In the genomic region with DNA sequence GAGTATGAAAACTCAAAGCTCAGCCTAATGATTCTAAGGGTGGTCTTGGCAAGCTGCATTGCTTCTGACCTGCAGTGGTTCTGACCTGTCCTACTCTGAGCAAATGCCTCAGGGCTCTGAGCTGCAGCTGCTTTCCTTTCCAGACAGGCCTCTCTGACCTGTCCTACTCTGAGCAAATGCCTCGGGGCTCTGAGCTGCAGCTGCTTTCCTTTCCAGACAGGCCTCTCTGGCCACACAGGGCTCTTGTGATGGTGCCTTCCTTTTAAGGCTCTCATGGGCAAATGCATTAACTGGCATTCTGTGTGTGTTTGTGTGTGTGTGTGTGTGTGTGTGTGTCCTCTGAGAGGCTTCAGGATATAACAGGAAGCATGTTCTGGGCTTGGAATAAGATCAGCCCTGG, we compare ENCODE assay signal across 20 cellular contexts.
DNase-seq lines count a peak whose midpoint lies in the region; ATAC-seq, FAIRE-seq and TF ChIP-seq lines count a peak whose summit lies in the region.
"Had no signal": no experiment of that assay in that cellular context is flagged by ENCODE, and none has a peak within 500 bp of the region (broad histone marks: within the 10 kb centered on the region; RNA-seq: fewer than 3 reads in every experiment).

No MANE protein-coding gene starts in this region.

- no peak for FAIRE-seq in frontal cortex (lab: Jason Lieb, UNC)

- no peak overlapping the region for H3K27ac Mint-ChIP-seq in endodermal cell
- H3K27ac Mint-ChIP-seq in nephron, result peak overlapping the region; percentile 49 to 85 (median 69)
- H3K27ac Mint-ChIP-seq in activated CD8-positive, alpha-beta T cell treated with anti-CD3 and anti-CD28 coated beads, Interleukin-2, amount 10 ng/mL, durations not matched to agents 7 days and 5 days, result no peak overlapping the region

- no peak overlapping the region for H3K4me3 Mint-ChIP-seq in endodermal cell
- no peak overlapping the region for H3K4me3 Mint-ChIP-seq in nephron
- no peak overlapping the region for H3K4me3 Mint-ChIP-seq in activated CD8-positive, alpha-beta T cell treated with anti-CD3 and anti-CD28 coated beads, Interleukin-2, amount 10 ng/mL, durations not matched to agents 7 days and 5 days
- H3K4me3 Mint-ChIP-seq: CD14-positive monocyte had no signal

- peaks cover 11% of the 10 kb centered on the region for H3K36me3 Mint-ChIP-seq in endodermal cell (ENCODE audit: low read depth)
- peaks cover 5% of the 10 kb centered on the region for H3K36me3 Mint-ChIP-seq in nephron (ENCODE audit: low read depth)
- H3K36me3 Mint-ChIP-seq in activated CD8-positive, alpha-beta T cell treated with anti-CD3 and anti-CD28 coated beads, Interleukin-2, amount 10 ng/mL, durations not matched to agents 7 days and 5 days (ENCODE audit: low read depth), result peaks cover 10% of the 10 kb centered on the region

- no peak overlapping the region for H3K4me3 ChIP-seq in endodermal cell (ENCODE audit: low read length)
- H3K4me3 ChIP-seq: heart left ventricle, suprapubic skin had no signal

- H3K4me1 Mint-ChIP-seq in endodermal cell (peaks cover 6% of the 10 kb centered on the region), nephron (peaks cover 53% of the 10 kb centered on the region)
- H3K4me1 Mint-ChIP-seq in activated CD8-positive, alpha-beta T cell treated with anti-CD3 and anti-CD28 coated beads, Interleukin-2, amount 10 ng/mL, durations not matched to agents 7 days and 5 days (ENCODE audit: low read depth), result no peaks in the 10 kb centered on the region

- no peak for ATAC-seq in activated CD8-positive, alpha-beta T cell treated with anti-CD3 and anti-CD28 coated beads, Interleukin-2, amount 10 ng/mL, durations not matched to agents 7 days and 5 days
- ATAC-seq: HCT116, left lobe of liver had no signal

- H3K36me3 ChIP-seq in endodermal cell (ENCODE audit: control insufficient read depth, insufficient read depth, low read length), result no peaks in the 10 kb centered on the region
- H3K36me3 ChIP-seq: heart left ventricle, neutrophil, suprapubic skin, WERI-Rb-1 had no signal

- 91% methylated on average over 1 of the region's 1 CpG; no CpG with 5 or more reads in 1 of the 2 experiments for WGBS in endodermal cell (ENCODE audit: insufficient coverage in 1 of 2, insufficient read length in 1 of 2), 2 experiments

- H3K27ac ChIP-seq in endodermal cell (ENCODE audit: low read depth, low read length), result peak overlapping the region; percentile 77
- H3K27ac ChIP-seq: suprapubic skin, WERI-Rb-1 had no signal

- TF ChIP-seq CTCF in endodermal cell (conservative IDR thresholded peaks at IDR 0.05) (no peak), nephron (IDR thresholded peaks at IDR 0.05; ENCODE audit: unreplicated experiment in 3 of 3) (no peak)

- no peaks in the 10 kb centered on the region for H3K27me3 ChIP-seq in endodermal cell (ENCODE audit: control insufficient read depth, insufficient read depth, low read length, poor library complexity, severe bottlenecking)
- H3K27me3 ChIP-seq: heart left ventricle, neutrophil, suprapubic skin had no signal

- DNase-seq in EL (peak; percentile 73), NCI-H146 (lab: John Stamatoyannopoulos, UW) (peak; percentile 72), endodermal cell (no peak), NCI-H748 (lab: John Stamatoyannopoulos, UW; ENCODE audit: unreplicated experiment) (no peak), frontal cortex (ENCODE audit: low spot score in 2 of 2) (no peak), T-helper 1 cell (no peak)
- no peak for DNase-seq in activated CD8-positive, alpha-beta T cell treated with anti-CD3 and anti-CD28 coated beads, Interleukin-2, amount 10 ng/mL, durations not matched to agents 7 days and 5 days
- DNase-seq: anterior cingulate cortex; effector memory CD4-positive, alpha-beta T cell; heart left ventricle; NCI-H1105 treated with DMSO at 0.1 percent for 48 hours; NCI-H526; SIG-M5; WERI-Rb-1 had no signal

- H3K27me3 Mint-ChIP-seq in endodermal cell (ENCODE audit: insufficient read depth) (no peaks in the 10 kb centered on the region), nephron (ENCODE audit: low read depth) (peaks cover 12% of the 10 kb centered on the region)
- no peaks in the 10 kb centered on the region for H3K27me3 Mint-ChIP-seq in activated CD8-positive, alpha-beta T cell treated with anti-CD3 and anti-CD28 coated beads, Interleukin-2, amount 10 ng/mL, durations not matched to agents 7 days and 5 days (ENCODE audit: low read depth)

- H3K9me3 Mint-ChIP-seq in endodermal cell (no peaks in the 10 kb centered on the region), nephron (no peaks in the 10 kb centered on the region)
- H3K9me3 Mint-ChIP-seq in activated CD8-positive, alpha-beta T cell treated with anti-CD3 and anti-CD28 coated beads, Interleukin-2, amount 10 ng/mL, durations not matched to agents 7 days and 5 days (ENCODE audit: insufficient read depth), result no peaks in the 10 kb centered on the region
- H3K9me3 Mint-ChIP-seq: CD14-positive monocyte had no signal

- POLR2A ChIA-PET in activated CD8-positive, alpha-beta T cell treated with anti-CD3 and anti-CD28 coated beads, Interleukin-2, amount 10 ng/mL, durations not matched to agents 7 days and 5 days (lab: Charles Lee), result no interaction called here

- no peak overlapping the region for H3K9ac ChIP-seq in endodermal cell (ENCODE audit: extremely low read depth, low read length, poor library complexity, severe bottlenecking)

- no peaks in the 10 kb centered on the region for H3K9me3 ChIP-seq in endodermal cell (ENCODE audit: control insufficient read depth, low read length)
- H3K9me3 ChIP-seq: heart left ventricle, neutrophil, suprapubic skin had no signal

- CTCF ChIA-PET in activated CD8-positive, alpha-beta T cell treated with anti-CD3 and anti-CD28 coated beads, Interleukin-2, amount 10 ng/mL, durations not matched to agents 7 days and 5 days (lab: Charles Lee), result no interaction called here

- H3K4me1 ChIP-seq in endodermal cell (ENCODE audit: control insufficient read depth, insufficient read depth, low read length), result no peaks in the 10 kb centered on the region

Comparison
In these comparisons a context has a peak if more than half of its experiments do, and no peak if none do; other contexts are left out.
1. DNase-seq: peak in EL (single experiment) and NCI-H146 (single experiment); none in endodermal cell (single experiment), NCI-H748 (single experiment), frontal cortex (0 of 2), T-helper 1 cell (0 of 5) and activated CD8-positive, alpha-beta T cell treated with anti-CD3 and anti-CD28 coated beads, Interleukin-2, amount 10 ng/mL, durations not matched to agents 7 days and 5 days (single experiment).
2. H3K27ac Mint-ChIP-seq: peak in nephron (3 of 3); none in endodermal cell (single experiment) and activated CD8-positive, alpha-beta T cell treated with anti-CD3 and anti-CD28 coated beads, Interleukin-2, amount 10 ng/mL, durations not matched to agents 7 days and 5 days (single experiment).